ENCODE assay signal across 8 cellular contexts in the genomic region with DNA sequence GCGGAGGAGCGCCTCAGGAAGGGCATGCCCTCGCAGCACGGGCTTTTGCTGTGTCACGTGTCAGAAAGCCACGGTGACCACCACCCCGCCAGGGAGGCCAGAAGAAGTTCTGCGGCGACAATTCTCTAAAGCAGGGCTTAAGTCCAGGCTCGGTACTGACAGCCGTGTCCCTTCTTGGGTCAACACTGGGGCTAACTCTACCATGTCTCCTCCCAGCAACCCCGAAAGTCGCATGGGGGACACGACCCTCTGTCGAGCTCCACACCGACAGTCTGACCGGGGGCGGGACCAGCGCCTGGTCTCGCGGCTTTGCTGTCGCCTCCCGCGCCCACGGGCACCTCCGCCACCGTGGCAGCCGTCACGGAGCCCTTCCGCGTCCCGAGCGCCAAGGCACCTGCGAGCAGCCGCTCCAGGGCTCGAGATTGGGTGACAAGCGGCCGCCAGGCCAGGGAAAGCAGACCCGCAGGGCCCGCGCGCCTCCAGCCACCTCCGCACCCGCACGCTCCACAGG. TPM values are rescaled to one million over a fixed set of nuclear protein-coding genes. Genes with fewer than 3 reads are reported as not detected.
DNase-seq lines count a peak whose midpoint lies in the region; ATAC-seq and TF ChIP-seq lines count a peak whose summit lies in the region.

No MANE protein-coding gene starts in this region.

- H3K36me3 ChIP-seq in KOPT-K1 (ENCODE audit: insufficient read depth, low read length), result peaks cover 11% of the 10 kb centered on the region
- H3K36me3 ChIP-seq in muscle layer of colon (ENCODE audit: insufficient read depth, low read length), result no peaks in the 10 kb centered on the region

- TF ChIP-seq CTCF in epithelial cell of esophagus (IDR thresholded peaks at IDR 0.05; ENCODE audit: insufficient read depth, low read depth, low read length, missing control alignments), result no peak

- H3K9me3 ChIP-seq in KOPT-K1 (ENCODE audit: insufficient read depth, low read length, poor library complexity, severe bottlenecking) (peaks cover 4% of the 10 kb centered on the region), muscle layer of colon (ENCODE audit: low read length) (no peaks in the 10 kb centered on the region)

- peak overlapping the region; percentile 85 for H3K4me3 ChIP-seq in GM08714 (ENCODE audit: low read length)
- peak overlapping the region; percentile 71 for H3K4me3 ChIP-seq in epithelial cell of esophagus (ENCODE audit: low read length)
- peak overlapping the region; percentile 92 to 94 for H3K4me3 ChIP-seq in muscle layer of colon (ENCODE audit: low read depth in 1 of 2, low read length in 2 of 2)

- peak; percentile 14 for DNase-seq in activated CD4-positive, alpha-beta T cell treated with anti-CD3 and anti-CD28 coated beads, Interleukin-2, amount 50 U/mL, for 1 hour
- DNase-seq in epithelial cell of esophagus (ENCODE audit: low read depth) (no peak), dedifferentiated amniotic fluid mesenchymal stem cell (ENCODE audit: extremely low spot score) (no peak)

- peaks cover 14% of the 10 kb centered on the region for H3K4me1 ChIP-seq in muscle layer of colon (ENCODE audit: insufficient read depth, low read length)

- H3K27me3 ChIP-seq in muscle layer of colon (ENCODE audit: control insufficient read depth in 1 of 2, insufficient read depth in 2 of 2, low read length in 2 of 2), result no peaks in the 10 kb centered on the region

- H3K9ac ChIP-seq in muscle layer of colon (ENCODE audit: low read length), result peak overlapping the region; percentile 17

- ATAC-seq in GM21737 (IDR thresholded peaks at IDR 0.05; ENCODE audit: unreplicated experiment), result peak; percentile 14

- peak overlapping the region; percentile 79 for H3K27ac ChIP-seq in KOPT-K1 (ENCODE audit: low read depth, low read length, poor library complexity, severe bottlenecking)
- H3K27ac ChIP-seq in muscle layer of colon (ENCODE audit: low read depth, low read length), result peak overlapping the region; percentile 99
- peak overlapping the region; percentile 24 for H3K27ac ChIP-seq in temporal lobe (ENCODE audit: low read depth, low read length)

RNA-seq across cellular contexts. Expression of a gene that starts 0.5 kb away (rescaled TPM):
- total RNA-seq in temporal lobe, result 3.0 TPM

RNA-seq across cellular contexts. Expression of a gene that starts 37.9 kb away (rescaled TPM):
- 15.5 TPM for total RNA-seq in temporal lobe

Comparison
In these comparisons a context has a peak if more than half of its experiments do, and no peak if none do; other contexts are left out.
1. H3K27ac ChIP-seq: peak in every context shown above with its lines; median percentile 99 in muscle layer of colon; 79 in KOPT-K1; 24 in temporal lobe.